9 cellular contexts compared by ENCODE assay signal in the genomic region with DNA sequence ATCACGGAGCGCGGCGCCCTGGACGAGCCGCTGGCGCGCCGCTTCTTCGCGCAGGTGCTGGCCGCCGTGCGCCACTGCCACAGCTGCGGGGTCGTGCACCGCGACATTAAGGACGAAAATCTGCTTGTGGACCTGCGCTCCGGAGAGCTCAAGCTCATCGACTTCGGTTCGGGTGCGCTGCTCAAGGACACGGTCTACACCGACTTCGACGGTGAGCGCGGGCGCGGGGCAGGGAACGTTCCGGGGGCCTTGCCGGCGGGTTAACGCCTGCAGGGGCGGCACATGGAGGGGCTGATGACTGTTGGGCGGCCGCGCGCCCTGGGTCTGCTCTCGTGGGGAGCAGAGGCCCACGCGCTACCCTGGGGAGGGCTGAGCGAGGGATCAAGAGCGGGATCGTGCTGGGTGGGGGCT. TPM values are rescaled to one million over a fixed set of nuclear protein-coding genes. Genes with fewer than 3 reads are reported as not detected.
DNase-seq lines count a peak whose midpoint lies in the region; ATAC-seq, FAIRE-seq and TF ChIP-seq lines count a peak whose summit lies in the region.
"Had no signal": no experiment of that assay in that cellular context is flagged by ENCODE, and none has a peak within 500 bp of the region (broad histone marks: within the 10 kb centered on the region; RNA-seq: fewer than 3 reads in every experiment).

No MANE protein-coding gene starts in this region.

- H3K9me3 ChIP-seq in GM12878 (replicated peaks; ENCODE audit: control insufficient read depth, insufficient read depth, low read length), result no peaks in the 10 kb centered on the region
- H3K9me3 ChIP-seq in transverse colon, result no peaks in the 10 kb centered on the region

- TF ChIP-seq CTCF in GM12878 (IDR thresholded peaks at IDR 0.05 in 2 of 3, conservative IDR thresholded peaks at IDR 0.05 in 1 of 3; ENCODE audit: control insufficient read depth in 2 of 3, extremely low read depth in 1 of 3, insufficient read depth in 1 of 3, low read depth in 3 of 3, low read length in 3 of 3) (no peak), lower leg skin (IDR thresholded peaks at IDR 0.05) (no peak), transverse colon (IDR thresholded peaks at IDR 0.05) (no peak)

- H3K4me3 ChIP-seq in GM12878, result peak overlapping the region; percentile 98
- peak overlapping the region; percentile 82 for H3K4me3 ChIP-seq in lower leg skin (ENCODE audit: low read depth, poor library complexity, severe bottlenecking)
- H3K4me3 ChIP-seq in transverse colon, result peak overlapping the region; percentile 86 to 99 (median 94)

- POLR2A ChIA-PET in GM12878 (lab: Charles Lee), result interaction anchor here (0.5 to 2.5 kb wide), 11 partner anchors 9 to 226 kb away, joined by 3 to 15 read pairs (median 6); no protein-coding TSS in a partner anchor

- CTCF ChIA-PET in GM12878 (lab: Yijun Ruan, JAX), result interaction anchor here (1.0 to 1.4 kb wide), 2 partner anchors 9 to 18 kb away, joined by 3 to 6 read pairs; no protein-coding TSS in a partner anchor

- peak; percentile 77 for DNase-seq in activated CD8-positive, alpha-beta memory T cell treated with anti-CD3 and anti-CD28 coated beads, Interleukin-2, amount 50 U/mL, for 48 hours
- DNase-seq in activated CD8-positive, alpha-beta memory T cell treated with anti-CD3 and anti-CD28 coated beads, Interleukin-2, amount 50 U/mL, for 4 hours, result no peak
- DNase-seq in GM12878 (ENCODE audit: low read depth, low spot score) (no peak), lower leg skin (ENCODE audit: low spot score in 2 of 2) (peak in 1 of 2 donors; percentile 89), transverse colon (no peak), NCI-H526 treated with DMSO at 0.1 percent for 48 hours (lab: John Stamatoyannopoulos, UW) (no peak), amniotic stem cell (lab: John Stamatoyannopoulos, UW) (no peak)

- TF ChIP-seq POLR2A in GM12878 (IDR thresholded peaks at IDR 0.05; ENCODE audit: low read depth, low read length), result peak; percentile 84
- no peak for TF ChIP-seq POLR2A in lower leg skin (IDR thresholded peaks at IDR 0.05)
- TF ChIP-seq POLR2A in transverse colon (IDR thresholded peaks at IDR 0.05), result peak; percentile 32

- TF ChIP-seq EP300 in GM12878 (IDR thresholded peaks at IDR 0.05; ENCODE audit: borderline replicate concordance in 1 of 2, control insufficient read depth in 1 of 2, low read depth in 2 of 2, low read length in 2 of 2) (no peak), transverse colon (IDR thresholded peaks at IDR 0.05; ENCODE audit: low read depth) (no peak)

- H3K36me3 ChIP-seq in GM12878 (ENCODE audit: control insufficient read depth in 2 of 2, insufficient read depth in 2 of 2, low read length in 1 of 2) (peaks cover 14 to 19% of the 10 kb centered on the region in 2 experiments), transverse colon (peaks cover 0 to 13% (median 8%) of the 10 kb centered on the region in 4 donors)

- peaks cover 2% of the 10 kb centered on the region; the same call in 1 of the 2 replicates for H4K20me1 ChIP-seq in GM12878 (ENCODE audit: control insufficient read depth, insufficient read depth)

- BruUV-seq in GM12878 (replicated peaks; lab: Mats Ljungman, UMichigan), result TSS peak; percentile 47

- H3K79me2 ChIP-seq in GM12878 (ENCODE audit: control insufficient read depth, insufficient read depth, low read length), result peaks cover 49% of the 10 kb centered on the region

- under 1% methylated on average over 49 of the region's 49 CpGs for WGBS in GM12878 (ENCODE audit: insufficient coverage, insufficient replicate concordance, low lambda C conversion rate, missing lambda C conversion rate)
- WGBS in lower leg skin, 2 donors, result 1% methylated on average over 14 to 22 of the region's 49 CpGs
- WGBS in transverse colon (ENCODE audit: low coverage in 1 of 2), 2 donors, result 2% methylated on average over 19 of the region's 49 CpGs; no CpG with 5 or more reads in 1 of the 2 donors

- H3K4me2 ChIP-seq in GM12878 (ENCODE audit: control insufficient read depth, insufficient read depth), result peak overlapping the region; percentile 34

- H3K27me3 ChIP-seq in GM12878 (replicated peaks in 1 of 2; ENCODE audit: control insufficient read depth in 2 of 2, insufficient read depth in 2 of 2, low read length in 1 of 2), result no peaks in the 10 kb centered on the region
- H3K27me3 ChIP-seq in transverse colon, result no peaks in the 10 kb centered on the region

- intact Hi-C loops in GM12878 (cut with micrococcal nuclease; ENCODE audit: unreplicated experiment), result loop anchor here (5.0 kb wide), 1 partner anchor 226 kb away; a partner anchor contains a TSS
- intact Hi-C loops in lower leg skin (cut with DNase I; ENCODE audit: low total_unique reads), result no loop called here
- intact Hi-C loops in transverse colon (cut with DNase I; ENCODE audit: low total_unique reads), result no loop called here

- H3K9ac ChIP-seq in GM12878 (ENCODE audit: control insufficient read depth, insufficient read depth, low read length), result peak overlapping the region; percentile 78

- H2AFZ ChIP-seq in GM12878 (ENCODE audit: control insufficient read depth, low read depth, low read length), result no peak overlapping the region

- FAIRE-seq in GM12878 (lab: Jason Lieb, UNC), result no peak
- FAIRE-seq: colon had no signal

- SMC1A ChIA-PET in GM12878 (lab: Charles Lee; ENCODE audit: uncharacterized antibody, unreplicated experiment), result interaction anchor here (1.2 kb wide), 1 partner anchor 66 kb away, joined by 4 read pairs; no protein-coding TSS in a partner anchor

- no peak for ATAC-seq in GM12878
- no peak for ATAC-seq in HG02938 (IDR thresholded peaks at IDR 0.05; ENCODE audit: unreplicated experiment)

- RAD21 ChIA-PET in GM12878 (lab: Charles Lee; ENCODE audit: unreplicated experiment), result interaction anchor here (0.7 to 2.6 kb wide), 4 partner anchors 9 to 31 kb away, joined by 3 to 15 read pairs (median 8); no protein-coding TSS in a partner anchor

- H3K4me1 ChIP-seq in GM12878 (ENCODE audit: control insufficient read depth, insufficient read depth, low read length) (peaks cover 26% of the 10 kb centered on the region), transverse colon (peaks cover 23 to 52% (median 50%) of the 10 kb centered on the region in 4 donors)

- no peak for TF ChIP-seq RAD21 in GM12878 (IDR thresholded peaks at IDR 0.05; ENCODE audit: insufficient read depth, low read depth, low read length)

- in situ Hi-C loops in GM12878 (cut with MboI), result loop anchor here (10.0 kb wide), 1 partner anchor 573 kb away; a partner anchor contains a TSS
- in situ Hi-C loops in transverse colon (cut with MboI; ENCODE audit: low pct_ligation_motif_present in 1 of 4, low pct_unique_long_range_greater_than_20kb in 1 of 4, low sequenced_read_pairs in 3 of 4), result loop anchor here in 1 of 4 donors (25.0 kb wide), 1 partner anchor 99 kb away; a partner anchor contains a TSS

- H3K27ac ChIP-seq in GM12878 (ENCODE audit: control insufficient read depth, insufficient read depth) (peak overlapping the region; percentile 53), transverse colon (peak overlapping the region; percentile 93 to 95 (median 94))

RNA-seq across cellular contexts. Expression of a gene that starts 1.0 kb away (rescaled TPM):
- total RNA-seq in GM12878 (2013; cell fraction: nucleolus; rRNA removed), result 27.8 and 36.0 TPM in 2 replicates
- total RNA-seq in GM12878 (2014; rRNA removed) (44.7 and 51.8 TPM in 2 replicates), GM12878 (2014; rRNA removed; fragmentation: Illumina TruSeq; extraction: Trizol) (11.0 and 11.9 TPM in 2 replicates), GM12878 (2021) (59.5 and 60.8 TPM in 2 replicates), lower leg skin (100 to 1,000 TPM; 149 to 181 (median 163) TPM), transverse colon (100 to 1,000 TPM; 115 to 290 (median 147) TPM)
- 6.5 TPM for polyA plus RNA-seq in GM12878 (2011; ENCODE audit: low read depth)
- polyA plus RNA-seq in GM12878 (2011; rRNA removed) (8.6 and 12.4 TPM in 2 replicates), GM12878 (2014; fragmentation: Illumina TruSeq; extraction: Trizol) (2.2 and 6.2 TPM in 2 replicates), GM12878 (2014; fragmentation: Nextera tagmentation; extraction: Ambion mirVana) (1 to 10 TPM in 1 of 2 experiments, under 1 TPM in 1; 0.31 to 1.5 TPM), GM12878 (2014; rRNA removed) (57.0 and 57.8 TPM in 2 replicates), GM12878 (2016; fragmentation: Nextera tagmentation; extraction: Ambion mirVana) (10 to 100 TPM; 12.4 to 34.3 TPM)
- polyA plus RNA-seq in GM12878 (2011; cell fraction: cytosol; rRNA removed), result 31.3 and 38.2 TPM in 2 replicates
- 84.4 and 94.5 TPM in 2 replicates for polyA plus RNA-seq in GM12878 (2011; cell fraction: nucleus; rRNA removed)
- polyA plus RNA-seq in GM12878 (2012), result 30.9 and 46.0 TPM in 2 replicates
- 3.9 and 14.1 TPM in 2 replicates for polyA minus RNA-seq in GM12878 (2011; rRNA and poly(A)+ RNA removed)
- 14.2 and 18.4 TPM in 2 replicates for polyA minus RNA-seq in GM12878 (2011; cell fraction: cytosol; rRNA and poly(A)+ RNA removed)
- 22.6 and 39.2 TPM in 2 replicates for polyA minus RNA-seq in GM12878 (2011; cell fraction: nucleus; rRNA and poly(A)+ RNA removed)

RNA-seq across cellular contexts. Expression of a gene that starts 43.2 kb away (rescaled TPM):
- total RNA-seq in GM12878 (2013; cell fraction: nucleolus; rRNA removed), result 19.9 and 22.8 TPM in 2 replicates
- 37.9 and 49.5 TPM in 2 replicates for total RNA-seq in GM12878 (2014; rRNA removed)
- total RNA-seq in GM12878 (2014; rRNA removed; fragmentation: Illumina TruSeq; extraction: Trizol), result 16.1 and 16.5 TPM in 2 replicates
- 40.6 and 48.1 TPM in 2 replicates for total RNA-seq in GM12878 (2021)
- 17.3 TPM for polyA plus RNA-seq in GM12878 (2011; ENCODE audit: low read depth)
- polyA plus RNA-seq in GM12878 (2011; rRNA removed), result 8.4 and 14.0 TPM in 2 replicates
- polyA plus RNA-seq in GM12878 (2011; cell fraction: cytosol; rRNA removed), result 22.4 and 29.3 TPM in 2 replicates
- polyA plus RNA-seq in GM12878 (2011; cell fraction: nucleus; rRNA removed), result 40.8 and 53.1 TPM in 2 replicates
- 33.5 and 34.5 TPM in 2 replicates for polyA plus RNA-seq in GM12878 (2012)
- polyA plus RNA-seq in GM12878 (2014; fragmentation: Illumina TruSeq; extraction: Trizol), result 3.2 and 11.9 TPM in 2 replicates
- 10 to 100 TPM in 1 of 2 experiments, 1 to 10 TPM in 1; 9.4 to 15.0 TPM for polyA plus RNA-seq in GM12878 (2014; fragmentation: Nextera tagmentation; extraction: Ambion mirVana)
- 35.7 and 45.0 TPM in 2 replicates for polyA plus RNA-seq in GM12878 (2014; rRNA removed)
- polyA plus RNA-seq in GM12878 (2016; fragmentation: Nextera tagmentation; extraction: Ambion mirVana), result 100 to 1,000 TPM in 1 of 2 experiments, 10 to 100 TPM in 1; 97.0 to 111 TPM
- 5.8 and 7.4 TPM in 2 replicates for polyA minus RNA-seq in GM12878 (2011; rRNA and poly(A)+ RNA removed)
- 5.6 TPM in 2 replicates for polyA minus RNA-seq in GM12878 (2011; cell fraction: cytosol; rRNA and poly(A)+ RNA removed)
- polyA minus RNA-seq in GM12878 (2011; cell fraction: nucleus; rRNA and poly(A)+ RNA removed), result 5.1 and 8.7 TPM in 2 replicates
- 10 to 100 TPM in 3 of 4 donors, 1 to 10 TPM in 1; 9.1 to 28.0 (median 18.0) TPM for total RNA-seq in lower leg skin
- 10 to 100 TPM; 31.0 to 37.9 (median 36.4) TPM for total RNA-seq in transverse colon

RNA-seq across cellular contexts. Expression of a gene that starts 43.4 kb away (rescaled TPM):
- total RNA-seq in GM12878 (2013; cell fraction: nucleolus; rRNA removed), result 43.7 and 49.4 TPM in 2 replicates
- total RNA-seq in GM12878 (2014; rRNA removed) (9.8 and 10.5 TPM in 2 replicates), GM12878 (2014; rRNA removed; fragmentation: Illumina TruSeq; extraction: Trizol) (3.3 and 3.7 TPM in 2 replicates), GM12878 (2021) (15.8 and 16.6 TPM in 2 replicates), lower leg skin (10 to 100 TPM in 3 of 4 donors, 1 to 10 TPM in 1; 7.5 to 25.6 (median 16.1) TPM), transverse colon (10 to 100 TPM; 10.1 to 24.4 (median 18.3) TPM)
- polyA plus RNA-seq in GM12878 (2011; ENCODE audit: low read depth), result 4.7 TPM
- polyA plus RNA-seq in GM12878 (2011; rRNA removed) (2.2 and 5.2 TPM in 2 replicates), GM12878 (2014; fragmentation: Illumina TruSeq; extraction: Trizol) (0.79 and 4.3 TPM in 2 replicates), GM12878 (2014; fragmentation: Nextera tagmentation; extraction: Ambion mirVana) (under 1 TPM; 0.22 to 0.37 TPM), GM12878 (2014; rRNA removed) (8.0 and 9.7 TPM in 2 replicates), GM12878 (2016; fragmentation: Nextera tagmentation; extraction: Ambion mirVana) (10 to 100 TPM; 17.9 to 23.4 TPM)
- 7.2 and 10.1 TPM in 2 replicates for polyA plus RNA-seq in GM12878 (2011; cell fraction: cytosol; rRNA removed)
- 18.2 and 19.7 TPM in 2 replicates for polyA plus RNA-seq in GM12878 (2011; cell fraction: nucleus; rRNA removed)
- polyA plus RNA-seq in GM12878 (2012), result 12.4 and 15.1 TPM in 2 replicates
- 6.0 and 20.6 TPM in 2 replicates for polyA minus RNA-seq in GM12878 (2011; rRNA and poly(A)+ RNA removed)
- 3.6 and 4.7 TPM in 2 replicates for polyA minus RNA-seq in GM12878 (2011; cell fraction: cytosol; rRNA and poly(A)+ RNA removed)
- polyA minus RNA-seq in GM12878 (2011; cell fraction: nucleus; rRNA and poly(A)+ RNA removed), result 3.4 and 4.7 TPM in 2 replicates

RNA-seq across cellular contexts. Expression of a gene that starts 51.0 kb away (rescaled TPM):
- 0.33 and 0.34 TPM in 2 replicates for total RNA-seq in GM12878 (2013; cell fraction: nucleolus; rRNA removed)
- total RNA-seq in GM12878 (2014; rRNA removed) (not detected in 2 replicates), GM12878 (2014; rRNA removed; fragmentation: Illumina TruSeq; extraction: Trizol) (not detected in 2 replicates), GM12878 (2021) (not detected in 2 replicates), lower leg skin (not detected), transverse colon (1 to 10 TPM in 2 of 4 donors, under 1 TPM in 2; 0.32 to 2.2 (median 1.3) TPM)
- not detected for polyA plus RNA-seq in GM12878 (2011; ENCODE audit: low read depth)
- polyA plus RNA-seq in GM12878 (2011; rRNA removed) (0.03 TPM in 1 of 2 replicates, not detected in the other), GM12878 (2014; fragmentation: Illumina TruSeq; extraction: Trizol) (not detected in 2 replicates), GM12878 (2014; fragmentation: Nextera tagmentation; extraction: Ambion mirVana) (not detected), GM12878 (2014; rRNA removed) (0.06 TPM in 1 of 2 replicates, not detected in the other), GM12878 (2016; fragmentation: Nextera tagmentation; extraction: Ambion mirVana) (not detected)
- polyA plus RNA-seq in GM12878 (2011; cell fraction: cytosol; rRNA removed), result 0.03 TPM in 1 of 2 replicates, not detected in the other
- 0.10 and 0.20 TPM in 2 replicates for polyA plus RNA-seq in GM12878 (2011; cell fraction: nucleus; rRNA removed)
- polyA plus RNA-seq in GM12878 (2012), result 0.04 TPM in 1 of 2 replicates, not detected in the other
- not detected in 2 replicates for polyA minus RNA-seq in GM12878 (2011; rRNA and poly(A)+ RNA removed)
- polyA minus RNA-seq in GM12878 (2011; cell fraction: cytosol; rRNA and poly(A)+ RNA removed), result not detected in 2 replicates
- not detected in 2 replicates for polyA minus RNA-seq in GM12878 (2011; cell fraction: nucleus; rRNA and poly(A)+ RNA removed)

Comparison
In these comparisons a context has a peak if more than half of its experiments do, and no peak if none do; other contexts are left out.
1. POLR2A ChIP-seq: peak in GM12878 (single experiment) and transverse colon (single experiment); none in lower leg skin (0 of 2).
2. Peak in every context shown above with its lines, with median percentiles within 50 percentile points of each other: H3K4me3 ChIP-seq.